ENCODE assay signal across 8 cellular contexts in genomic region chr12:74539261-74539660, GRCh38. TPM values are rescaled to one million over a fixed set of nuclear protein-coding genes. Genes with fewer than 3 reads are reported as not detected.
DNase-seq lines count a peak whose midpoint lies in the region; ATAC-seq and TF ChIP-seq lines count a peak whose summit lies in the region.

No MANE protein-coding gene starts in this region.

- peak overlapping the region; percentile 87 for H3K4me3 ChIP-seq in BLaER1
- peak overlapping the region; percentile 24 to 84 for H3K4me3 ChIP-seq in cardiac fibroblast (replicated peaks in 1 of 2; ENCODE audit: low read depth in 2 of 2, low read length in 2 of 2)

- H4K20me1 ChIP-seq in BLaER1 = peaks cover 59% of the 10 kb centered on the region

- H3K27ac Mint-ChIP-seq in IgD-negative memory B cell (peak overlapping the region; percentile 93 to 99 (median 99)), naive B cell (peak overlapping the region; percentile 44 to 100 (median 99))

- H3K9me3 Mint-ChIP-seq in IgD-negative memory B cell = no peaks in the 10 kb centered on the region
- H3K9me3 Mint-ChIP-seq in naive B cell = peaks cover 0 to 5% (median 0%) of the 10 kb centered on the region in 7 donors

- peak overlapping the region; percentile 98 for H3K4me2 ChIP-seq in BLaER1

- H3K4me3 Mint-ChIP-seq in IgD-negative memory B cell = peak overlapping the region; percentile 95 to 99 (median 96)
- H3K4me3 Mint-ChIP-seq in naive B cell = peak overlapping the region; percentile 86 to 100 (median 98)

- peaks cover 33% of the 10 kb centered on the region for H3K36me3 ChIP-seq in BLaER1

- peaks cover 3% of the 10 kb centered on the region for H3K36me3 Mint-ChIP-seq in IgD-negative memory B cell
- H3K36me3 Mint-ChIP-seq in naive B cell = peaks cover 8 to 16% of the 10 kb centered on the region in 2 donors

- H3K9me3 ChIP-seq in BLaER1 = peaks cover 19% of the 10 kb centered on the region; the same call in 1 of the 2 replicates

- no peaks in the 10 kb centered on the region for H3K27me3 ChIP-seq in BLaER1

- peaks cover 34% of the 10 kb centered on the region for H3K4me1 ChIP-seq in BLaER1

- peaks cover 45 to 60% (median 55%) of the 10 kb centered on the region in 3 donors for H3K4me1 Mint-ChIP-seq in IgD-negative memory B cell
- H3K4me1 Mint-ChIP-seq in naive B cell = peaks cover 37 to 66% (median 62%) of the 10 kb centered on the region in 3 donors

- ATAC-seq in naive B cell (ENCODE audit: low read depth in 2 of 2) (no peak), GM21619 (IDR thresholded peaks at IDR 0.05; ENCODE audit: unreplicated experiment) (no peak), GM21447 (IDR thresholded peaks at IDR 0.05; ENCODE audit: unreplicated experiment) (no peak)

- TF ChIP-seq CTCF in cardiac fibroblast (IDR thresholded peaks at IDR 0.05; ENCODE audit: low read depth, low read length) (no peak), RWPE1 (conservative IDR thresholded peaks at IDR 0.05; ENCODE audit: low read depth) (no peak)

- H3K9ac ChIP-seq in BLaER1 = peak overlapping the region; percentile 96

- H3K27me3 Mint-ChIP-seq in IgD-negative memory B cell (peaks cover 2% of the 10 kb centered on the region), naive B cell (no peaks in the 10 kb centered on the region)

- DNase-seq in cardiac fibroblast (ENCODE audit: low read depth in 2 of 2) (peak in 1 of 2 donors; percentile 4), naive B cell (no peak), RWPE1 (ENCODE audit: low spot score) (no peak), T-helper 9 cell (no peak)

- POLR2A ChIA-PET in RWPE1 (lab: Yijun Ruan, JAX; ENCODE audit: low non-redundant PET) = no interaction called here

- CTCF ChIA-PET in RWPE1 (lab: Yijun Ruan, JAX) = no interaction called here

- H3K27ac ChIP-seq in BLaER1 (peak overlapping the region; percentile 97), RWPE1 (no peak overlapping the region)

RNA-seq across cellular contexts. Expression of gene ATXN7L3B, which starts 1.6 kb away (rescaled TPM):
- 20.3 TPM for polyA plus RNA-seq in IgD-negative memory B cell
- polyA plus RNA-seq in naive B cell (ENCODE audit: low read depth in 6 of 6) = 10 to 100 TPM; 26.1 to 38.2 (median 34.6) TPM
